Comparison of ENCODE assay signal across 19 cellular contexts in genomic region chr3:46942079-46942478, GRCh38. TPM values are rescaled to one million over a fixed set of nuclear protein-coding genes. Genes with fewer than 3 reads are reported as not detected.
DNase-seq lines count a peak whose midpoint lies in the region; ATAC-seq and TF ChIP-seq lines count a peak whose summit lies in the region.
"Had no signal": no experiment of that assay in that cellular context is flagged by ENCODE, and none has a peak within 500 bp of the region (broad histone marks: within the 10 kb centered on the region; RNA-seq: fewer than 3 reads in every experiment).

No MANE protein-coding gene starts in this region.

- no peaks in the 10 kb centered on the region for H3K27me3 ChIP-seq in H9 (ENCODE audit: insufficient read depth, low read length)
- H3K27me3 ChIP-seq in lung (ENCODE audit: control insufficient read depth, insufficient read depth), result no peaks in the 10 kb centered on the region
- no peaks in the 10 kb centered on the region for H3K27me3 ChIP-seq in gastrocnemius medialis
- H3K27me3 ChIP-seq in BE2C, result no peaks in the 10 kb centered on the region
- H3K27me3 ChIP-seq: MG63, suprapubic skin had no signal

- peak overlapping the region; percentile 41 to 79 (median 60); a peak in 3 of 7 replicates for H3K27ac Mint-ChIP-seq in H9
- H3K27ac Mint-ChIP-seq in brain, result peak overlapping the region in 3 of 5 experiments; percentile 2 to 51 (median 51)

- H2BK5ac ChIP-seq in H9 (ENCODE audit: insufficient read length, low read length), result no peak overlapping the region

- H3K56ac ChIP-seq in H9 (ENCODE audit: insufficient read length, low read depth, low read length), result no peak overlapping the region

- POLR2A ChIA-PET in HEK293T (lab: Yijun Ruan, JAX), result interaction anchor here (1.2 kb wide), 1 partner anchor 17 kb away, joined by 3 read pairs; no protein-coding TSS in a partner anchor

- H3K9me3 ChIP-seq in H9 (ENCODE audit: control insufficient read depth, low read depth, low read length) (no peaks in the 10 kb centered on the region), lung (ENCODE audit: control insufficient read depth in 2 of 2, insufficient read depth in 1 of 2, low read length in 1 of 2) (no peaks in the 10 kb centered on the region), gastrocnemius medialis (no peaks in the 10 kb centered on the region), BE2C (no peaks in the 10 kb centered on the region)
- H3K9me3 ChIP-seq: MG63, suprapubic skin had no signal

- no peak overlapping the region for H2BK120ac ChIP-seq in H9 (ENCODE audit: low read depth, low read length, poor library complexity, severe bottlenecking)

- H3K4me3 ChIP-seq in lung, result no peak overlapping the region
- no peak overlapping the region for H3K4me3 ChIP-seq in gastrocnemius medialis
- no peak overlapping the region for H3K4me3 ChIP-seq in BE2C (ENCODE audit: low read depth, low read length)
- H3K4me3 ChIP-seq: MG63, suprapubic skin had no signal

- H3K23me2 ChIP-seq in H9 (ENCODE audit: insufficient read length, low read depth, low read length, poor library complexity, severe bottlenecking), result no peaks in the 10 kb centered on the region

- H2AFZ ChIP-seq in H9 (ENCODE audit: low read length), result no peak overlapping the region

- ATAC-seq in lung (ENCODE audit: insufficient read depth, low FRiP score), result no peak
- ATAC-seq in gastrocnemius medialis, result no peak
- ATAC-seq: activated CD4-positive, alpha-beta T cell treated with anti-CD3 and anti-CD28 coated beads for 36 hours had no signal

- TF ChIP-seq CTCF in H9 (conservative IDR thresholded peaks at IDR 0.05) (no peak), brain (conservative IDR thresholded peaks at IDR 0.05) (no peak), lung (IDR thresholded peaks at IDR 0.05; ENCODE audit: control extremely low read depth, extremely low read depth) (no peak), gastrocnemius medialis (IDR thresholded peaks at IDR 0.05 in 4 of 5, conservative IDR thresholded peaks at IDR 0.05 in 1 of 5) (no peak), BE2C (IDR thresholded peaks at IDR 0.05; ENCODE audit: low read depth, low read length) (no peak)

- H3K4me1 Mint-ChIP-seq in H9, result peaks cover 38 to 43% of the 10 kb centered on the region in 2 experiments
- peaks cover 25% of the 10 kb centered on the region for H3K4me1 Mint-ChIP-seq in brain

- H3T11ph ChIP-seq in H9 (ENCODE audit: low read length), result no peak overlapping the region

- H3K4me3 Mint-ChIP-seq in H9 (no peak overlapping the region), brain (no peak overlapping the region)
- H3K4me3 Mint-ChIP-seq: activated CD4-positive, alpha-beta T cell treated with anti-CD3 and anti-CD28 coated beads for 36 hours; neural crest cell had no signal

- H4K8ac ChIP-seq in H9 (replicated peaks; ENCODE audit: insufficient read length, low read depth, low read length), result no peak overlapping the region

- peaks cover 18% of the 10 kb centered on the region; the same call in 1 of the 2 replicates for H3K79me2 ChIP-seq in H9 (ENCODE audit: insufficient read depth, low read length)

- H3K9ac ChIP-seq in H9 (ENCODE audit: extremely low read depth, insufficient read length, low read length), result no peak overlapping the region

- no peak overlapping the region for H3K14ac ChIP-seq in H9 (ENCODE audit: insufficient read depth, low read length)

- intact Hi-C loops in gastrocnemius medialis (cut with DNase I; ENCODE audit: low total_unique reads), result no loop called here

- no peaks in the 10 kb centered on the region for H3K27me3 Mint-ChIP-seq in H9 (ENCODE audit: low read depth)
- peaks cover 3% of the 10 kb centered on the region for H3K27me3 Mint-ChIP-seq in brain
- H3K27me3 Mint-ChIP-seq: activated CD4-positive, alpha-beta T cell treated with anti-CD3 and anti-CD28 coated beads for 36 hours had no signal

- H3K36me3 Mint-ChIP-seq in H9 (ENCODE audit: insufficient read depth in 1 of 3, low read depth in 3 of 3) (peaks cover 14 to 43% (median 37%) of the 10 kb centered on the region in 3 experiments), brain (peaks cover 44% of the 10 kb centered on the region)

- in situ Hi-C loops in gastrocnemius medialis (cut with MboI; ENCODE audit: low sequenced_read_pairs in 4 of 4), result no loop called here

- CTCF ChIA-PET in HEK293T (lab: Yijun Ruan, JAX), result interaction anchor here (1.0 kb wide), 1 partner anchor 11 kb away, joined by 3 read pairs; no protein-coding TSS in a partner anchor

- no peak overlapping the region for H3K4me2 ChIP-seq in H9 (ENCODE audit: insufficient read depth, insufficient read length, low read length)

- H3K27ac ChIP-seq in H9 (ENCODE audit: insufficient read length, low read depth, low read length) (no peak overlapping the region), lung (ENCODE audit: low read depth in 1 of 2, low read length in 1 of 2) (peak overlapping the region; percentile 55 to 89), gastrocnemius medialis (peak overlapping the region; percentile 69 to 89 (median 86))

- no peak overlapping the region for H3K4ac ChIP-seq in H9 (ENCODE audit: low read depth, low read length)

- H2AK5ac ChIP-seq in H9 (ENCODE audit: insufficient read length, low read length), result no peak overlapping the region

- no peaks in the 10 kb centered on the region for H3K9me3 Mint-ChIP-seq in H9
- H3K9me3 Mint-ChIP-seq in brain, result peaks cover 0 to 5% (median 0%) of the 10 kb centered on the region in 5 experiments
- H3K9me3 Mint-ChIP-seq: neural crest cell had no signal

- DNase-seq in H9, result no peak
- no peak for DNase-seq in lung (ENCODE audit: low spot score)
- DNase-seq in gastrocnemius medialis, result no peak
- DNase-seq in BE2C, result no peak
- no peak for DNase-seq in HEK293T (ENCODE audit: extremely low spot score)
- no peak for DNase-seq in SW 1271 (lab: John Stamatoyannopoulos, UW)
- no peak for DNase-seq in foreskin melanocyte
- DNase-seq: activated CD4-positive, alpha-beta T cell treated with anti-CD3 and anti-CD28 coated beads for 36 hours; activated CD8-positive, alpha-beta memory T cell treated with anti-CD3 and anti-CD28 coated beads, Interleukin-2, amount 50 U/mL, for 48 hours; activated naive CD4-positive, alpha-beta T cell treated with anti-CD3 and anti-CD28 coated beads, Interleukin-2, amount 50 U/mL, for 16 hours; dermis blood vessel endothelial cell; hypothalamus; MG63; NCI-H1694 treated with DMSO at 0.1 percent for 48 hours; NCI-H446 treated with DMSO at 0.1 percent for 48 hours; T1000 had no signal

- no peak overlapping the region for H2BK15ac ChIP-seq in H9 (ENCODE audit: low read depth, low read length)

- H4K5ac ChIP-seq in H9 (ENCODE audit: insufficient read length, low read depth, low read length), result no peak overlapping the region

- H4K20me1 ChIP-seq in H9 (ENCODE audit: control insufficient read depth, insufficient read depth, insufficient read length), result no peaks in the 10 kb centered on the region

- H4K91ac ChIP-seq in H9 (ENCODE audit: insufficient read length, low read depth, low read length), result no peak overlapping the region

- no peak overlapping the region for H3K18ac ChIP-seq in H9 (ENCODE audit: insufficient read length, low read depth, low read length)

- no peak overlapping the region for H2BK20ac ChIP-seq in H9 (ENCODE audit: low read depth, low read length, poor library complexity, severe bottlenecking)

- H3K36me3 ChIP-seq in lung (ENCODE audit: control insufficient read depth in 2 of 2, insufficient read depth in 2 of 2, low read length in 2 of 2), result peaks cover 0 to 20% of the 10 kb centered on the region in 2 donors
- H3K36me3 ChIP-seq in gastrocnemius medialis, result peaks cover 0 to 10% of the 10 kb centered on the region in 2 donors
- H3K36me3 ChIP-seq in BE2C, result no peaks in the 10 kb centered on the region

- no peak overlapping the region for H2BK12ac ChIP-seq in H9 (ENCODE audit: insufficient read length, low read depth, low read length)

- no peak for TF ChIP-seq POLR2A in gastrocnemius medialis (IDR thresholded peaks at IDR 0.05)

- H3K79me1 ChIP-seq in H9 (ENCODE audit: insufficient read depth, low read depth, low read length, poor library complexity, severe bottlenecking), result peaks cover 6% of the 10 kb centered on the region

- no CpG with 5 or more reads among the region's 7 CpGs for WGBS in H9 (ENCODE audit: extremely low coverage, insufficient read length, low lambda C conversion rate)
- 86 to 92% methylated on average over 7 of the region's 7 CpGs for WGBS in lung, 2 donors

- H3K4me1 ChIP-seq in H9 (ENCODE audit: insufficient read depth, low read length) (peaks cover 2% of the 10 kb centered on the region; the same call in 1 of the 2 replicates), lung (ENCODE audit: control insufficient read depth in 2 of 2, insufficient read depth in 2 of 2, low read length in 2 of 2) (peaks cover 44 to 48% of the 10 kb centered on the region in 2 donors), gastrocnemius medialis (peaks cover 67 to 71% of the 10 kb centered on the region in 2 donors), BE2C (peaks cover 1% of the 10 kb centered on the region)

- no peak overlapping the region for H3K23ac ChIP-seq in H9 (ENCODE audit: insufficient read length, low read depth, low read length)

TF ChIP-seq in HEK293T, 16 proteins besides CTCF, POLR2A, EP300 and RAD21:
- no peak for TF ChIP-seq SP1 (IDR thresholded peaks at IDR 0.05)
- no peak for TF ChIP-seq SUZ12 (IDR thresholded peaks at IDR 0.05)
- no peak for TF ChIP-seq FOXM1 (IDR thresholded peaks at IDR 0.05; ENCODE audit: borderline replicate concordance)
- no peak for TF ChIP-seq ARNT (IDR thresholded peaks at IDR 0.05)
- no peak for TF ChIP-seq NFRKB (IDR thresholded peaks at IDR 0.05)
- TF ChIP-seq HDGF (IDR thresholded peaks at IDR 0.05; ENCODE audit: borderline replicate concordance), result no peak
- TF ChIP-seq L3MBTL2 (conservative IDR thresholded peaks at IDR 0.05), result no peak
TF ChIP-seq in HEK293T: peak in this region for 0.

RNA-seq across cellular contexts. Expression of gene CCDC12, which starts 34.5 kb away (rescaled TPM):
- 49.1 and 54.0 TPM in 2 replicates for total RNA-seq in H9 (2021)
- polyA plus RNA-seq in brain (ENCODE audit: insufficient read depth, low read depth, low replicate concordance), result 36.7 TPM
- total RNA-seq in lung, result 10 to 100 TPM; 34.2 to 64.9 TPM
- 100 to 1,000 TPM in 1 of 2 donors, 10 to 100 TPM in 1; 75.2 to 129 TPM for polyA plus RNA-seq in lung
- 10 to 100 TPM; 24.6 to 32.0 (median 29.0) TPM for total RNA-seq in gastrocnemius medialis
- 80.9 TPM for polyA plus RNA-seq in BE2C (2012; ENCODE audit: insufficient read depth, insufficient read length, low read depth)

RNA-seq across cellular contexts. Expression of gene NBEAL2, which starts 37.4 kb away (rescaled TPM):
- 50.4 and 52.1 TPM in 2 replicates for total RNA-seq in H9 (2021)
- 4.6 TPM for polyA plus RNA-seq in brain (ENCODE audit: insufficient read depth, low read depth, low replicate concordance)
- total RNA-seq in lung, result 100 to 1,000 TPM in 1 of 2 donors, 10 to 100 TPM in 1; 64.4 to 167 TPM
- polyA plus RNA-seq in lung, result 100 to 1,000 TPM; 105 to 191 TPM
- 1 to 10 TPM; 4.1 to 8.7 (median 7.5) TPM for total RNA-seq in gastrocnemius medialis
- 16.3 TPM for polyA plus RNA-seq in BE2C (2012; ENCODE audit: insufficient read depth, insufficient read length, low read depth)
